Comparison of ENCODE assay signal across 16 cellular contexts in the genomic region with DNA sequence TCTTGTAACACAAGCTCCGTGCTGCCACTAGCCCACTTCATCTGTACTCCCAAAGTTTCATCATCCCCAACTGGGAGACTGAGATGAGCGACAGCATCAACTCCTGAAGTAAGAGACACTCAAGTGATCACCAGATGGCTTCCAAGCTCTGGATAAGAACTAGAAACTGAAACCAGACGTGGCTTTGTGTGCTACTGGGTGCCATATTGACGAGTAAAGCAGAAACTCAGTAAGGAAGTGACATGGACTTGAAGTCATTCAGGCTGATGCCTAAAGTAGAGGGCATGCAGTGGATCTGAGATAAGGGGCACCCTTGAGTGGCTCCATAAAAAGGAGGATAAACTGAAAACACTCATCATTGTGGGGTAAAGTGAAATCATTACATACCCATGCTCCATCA.
"Had no signal": no experiment of that assay in that cellular context is flagged by ENCODE, and none has a peak within 500 bp of the region (broad histone marks: within the 10 kb centered on the region; RNA-seq: fewer than 3 reads in every experiment).

No MANE protein-coding gene starts in this region.

- H3K4me3 ChIP-seq: coronary artery, gastroesophageal sphincter, left ventricle myocardium inferior, thyroid gland had no signal

- H3K27ac ChIP-seq: coronary artery, gastroesophageal sphincter, left ventricle myocardium inferior, thyroid gland had no signal

- DNase-seq: activated CD4-positive, alpha-beta T cell treated with anti-CD3 and anti-CD28 coated beads, Interleukin-2, amount 50 U/mL, for 48 hours; activated naive CD4-positive, alpha-beta T cell; activated naive CD8-positive, alpha-beta T cell treated with anti-CD3 and anti-CD28 coated beads, Interleukin-2, amount 10 ng/mL, durations not matched to agents 7 days and 5 days; amygdala; central memory CD4-positive, alpha-beta T cell; immature natural killer cell; kidney glomerular epithelial cell; left ventricle myocardium inferior; stimulated activated CD4-positive, alpha-beta T cell treated with anti-CD3 and anti-CD28 coated beads, Interleukin-12 subunit alpha, Interleukin-12 subunit beta, amount 100 ng/mL, for 4 hours; stimulated activated CD4-positive, alpha-beta T cell treated with anti-CD3 and anti-CD28 coated beads, Interleukin-1b, Interleukin-23, amount 100 ng/mL, for 48 hours; stimulated activated CD8-positive, alpha-beta memory T cell treated with anti-CD3 and anti-CD28 coated beads, Interleukin-4, amount 100 ng/mL, for 48 hours; stimulated activated naive CD4-positive, alpha-beta T cell; T1000; thyroid gland had no signal
